In the genomic region with DNA sequence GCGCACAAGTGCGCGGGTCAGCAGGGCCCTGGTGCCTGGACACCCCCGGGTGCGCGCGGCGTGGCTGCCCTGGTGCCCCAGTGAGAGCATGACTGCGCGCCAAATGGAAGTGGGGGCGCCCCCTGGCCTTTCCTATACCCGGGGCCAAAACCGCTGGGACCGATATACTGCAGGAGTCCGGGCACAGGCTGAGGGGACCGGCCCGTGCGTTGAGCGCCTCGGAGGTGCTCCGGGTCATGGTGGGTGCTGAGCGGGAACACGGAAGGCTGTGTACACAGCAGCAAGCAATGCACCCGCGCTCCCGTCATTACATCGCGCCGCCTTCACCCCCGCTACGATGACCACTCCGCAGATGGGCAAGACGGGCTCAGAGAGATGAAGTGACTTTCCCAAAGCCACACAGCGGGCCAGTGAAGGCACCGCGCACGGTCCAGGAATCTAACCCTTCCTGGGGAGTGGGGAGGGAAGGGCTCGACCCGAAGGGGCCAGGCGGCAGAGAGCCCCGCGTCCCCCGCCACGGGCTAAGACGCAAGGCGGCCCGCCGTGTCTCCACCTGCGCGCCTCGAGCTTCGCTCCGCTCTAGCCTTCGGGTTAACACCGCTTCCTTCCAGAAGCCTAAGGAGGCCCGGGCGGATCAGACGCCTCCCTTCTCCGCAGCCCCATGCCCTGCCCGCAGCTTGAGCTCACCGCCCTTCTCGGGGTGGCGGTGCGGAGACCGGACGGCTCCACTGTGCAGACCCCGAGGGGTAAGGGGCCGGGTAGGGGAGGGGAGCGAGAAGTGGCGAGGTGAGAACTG, we compare ENCODE assay signal across 2 cellular contexts.
A peak's percentile ranks its signal among the peaks of the same experiment; 100 is the strongest.
TF ChIP-seq lines count a peak whose summit lies in the region.

No MANE protein-coding gene starts in this region.

TF ChIP-seq in A549, 52 proteins besides CTCF, POLR2A, EP300 and RAD21 (continued from another document):
- TF ChIP-seq TP53 (CRISPR knock-in tag; IDR thresholded peaks at IDR 0.05) (no peak), MAZ (IDR thresholded peaks at IDR 0.05; ENCODE audit: borderline replicate concordance, low read depth, low read length) (no peak), GATA3 (IDR thresholded peaks at IDR 0.05; ENCODE audit: borderline replicate concordance) (no peak), RFX5 (IDR thresholded peaks at IDR 0.05) (no peak), JUN (IDR thresholded peaks at IDR 0.05) (no peak), SREBF2 (IDR thresholded peaks at IDR 0.05) (no peak), TFCP2L1 (CRISPR knock-in tag; IDR thresholded peaks at IDR 0.05) (no peak), MAFK (IDR thresholded peaks at IDR 0.05; ENCODE audit: partially characterized antibody) (no peak)
- TF ChIP-seq, protein P1, sequence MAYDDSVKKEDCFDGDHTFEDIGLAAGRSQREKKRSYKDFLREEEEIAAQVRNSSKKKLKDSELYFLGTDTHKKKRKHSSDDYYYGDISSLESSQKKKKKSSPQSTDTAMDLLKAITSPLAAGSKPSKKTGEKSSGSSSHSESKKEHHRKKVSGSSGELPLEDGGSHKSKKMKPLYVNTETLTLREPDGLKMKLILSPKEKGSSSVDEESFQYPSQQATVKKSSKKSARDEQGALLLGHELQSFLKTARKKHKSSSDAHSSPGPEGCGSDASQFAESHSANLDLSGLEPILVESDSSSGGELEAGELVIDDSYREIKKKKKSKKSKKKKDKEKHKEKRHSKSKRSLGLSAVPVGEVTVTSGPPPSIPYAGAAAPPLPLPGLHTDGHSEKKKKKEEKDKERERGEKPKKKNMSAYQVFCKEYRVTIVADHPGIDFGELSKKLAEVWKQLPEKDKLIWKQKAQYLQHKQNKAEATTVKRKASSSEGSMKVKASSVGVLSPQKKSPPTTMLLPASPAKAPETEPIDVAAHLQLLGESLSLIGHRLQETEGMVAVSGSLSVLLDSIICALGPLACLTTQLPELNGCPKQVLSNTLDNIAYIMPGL (CRISPR knock-in tag; IDR thresholded peaks at IDR 0.05; ENCODE audit: borderline replicate concordance), result no peak
- TF ChIP-seq, protein P2, sequence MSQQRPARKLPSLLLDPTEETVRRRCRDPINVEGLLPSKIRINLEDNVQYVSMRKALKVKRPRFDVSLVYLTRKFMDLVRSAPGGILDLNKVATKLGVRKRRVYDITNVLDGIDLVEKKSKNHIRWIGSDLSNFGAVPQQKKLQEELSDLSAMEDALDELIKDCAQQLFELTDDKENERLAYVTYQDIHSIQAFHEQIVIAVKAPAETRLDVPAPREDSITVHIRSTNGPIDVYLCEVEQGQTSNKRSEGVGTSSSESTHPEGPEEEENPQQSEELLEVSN (IDR thresholded peaks at IDR 0.05; ENCODE audit: borderline replicate concordance, low read depth), result no peak

TF ChIP-seq in neural cell, 6 proteins besides CTCF, POLR2A, EP300 and RAD21 (continued from another document):
- no peak for TF ChIP-seq MXI1 (conservative IDR thresholded peaks at IDR 0.05; ENCODE audit: poor library complexity, severe bottlenecking)
- TF ChIP-seq EZH2 (IDR thresholded peaks at IDR 0.05; ENCODE audit: borderline replicate concordance, insufficient read depth, low read length, poor library complexity, severe bottlenecking), result peak; percentile 87
